ENCODE assay signal across 18 cellular contexts in genomic region chr3:170972917-170973316, GRCh38. TPM values are rescaled to one million over a fixed set of nuclear protein-coding genes. Genes with fewer than 3 reads are reported as not detected.
"Had no signal": no experiment of that assay in that cellular context is flagged by ENCODE, and none has a peak within 500 bp of the region (broad histone marks: within the 10 kb centered on the region; RNA-seq: fewer than 3 reads in every experiment).

No MANE protein-coding gene starts in this region.

RNA-seq across cellular contexts. Expression of gene SLC2A2, which starts 53.6 kb away (rescaled TPM):
- total RNA-seq: activated naive CD4-positive, alpha-beta T cell treated with anti-CD3 and anti-CD28 coated beads for 36 hours; activated naive CD4-positive, alpha-beta T cell treated with anti-CD3 and anti-CD28 coated beads, Interleukin-2, amount 50 U/mL, for 72 hours; activated naive CD8-positive, alpha-beta T cell treated with anti-CD3 and anti-CD28 coated beads for 36 hours; activated naive CD8-positive, alpha-beta T cell treated with anti-CD3 and anti-CD28 coated beads, Interleukin-2, amount 10 ng/mL, durations not matched to agents 7 days and 5 days; activated T-cell treated with anti-CD3 and anti-CD28 coated beads, Interleukin-2, amount 50 U/mL, for 72 hours; activated T-helper 1 cell treated with anti-CD3 and anti-CD28 coated beads, Interleukin-12 subunit alpha, Interleukin-12 subunit beta, Interleukin-2, Interleukin-4 antibody, amounts not matched to agents 30 ng/mL and 10 ng/mL and 1 ng/mL, durations not matched to agents 14 hours and 24 hours and 36 hours; activated T-helper 17 cell treated with anti-CD3 and anti-CD28 coated beads, Interleukin-2, amount 50 U/mL, for 72 hours; activated T-helper 2 cell treated with anti-CD3 and anti-CD28 coated beads, Interferon-gamma antibody, Interleukin-2, Interleukin-4, amounts not matched to agents 10 μg/mL and 5 μg/mL and 100 μg/mL, durations not matched to agents 14 hours and 24 hours and 36 hours; aorta; ascending aorta; astrocyte; breast epithelium; bronchial epithelial cell; cardiac muscle cell; cardiac septum; cerebellum; chondrocyte had no signal
- polyA plus RNA-seq: adrenal gland, cardiac muscle cell had no signal
